Comparison of ENCODE assay signal across 2 cellular contexts in the genomic region with DNA sequence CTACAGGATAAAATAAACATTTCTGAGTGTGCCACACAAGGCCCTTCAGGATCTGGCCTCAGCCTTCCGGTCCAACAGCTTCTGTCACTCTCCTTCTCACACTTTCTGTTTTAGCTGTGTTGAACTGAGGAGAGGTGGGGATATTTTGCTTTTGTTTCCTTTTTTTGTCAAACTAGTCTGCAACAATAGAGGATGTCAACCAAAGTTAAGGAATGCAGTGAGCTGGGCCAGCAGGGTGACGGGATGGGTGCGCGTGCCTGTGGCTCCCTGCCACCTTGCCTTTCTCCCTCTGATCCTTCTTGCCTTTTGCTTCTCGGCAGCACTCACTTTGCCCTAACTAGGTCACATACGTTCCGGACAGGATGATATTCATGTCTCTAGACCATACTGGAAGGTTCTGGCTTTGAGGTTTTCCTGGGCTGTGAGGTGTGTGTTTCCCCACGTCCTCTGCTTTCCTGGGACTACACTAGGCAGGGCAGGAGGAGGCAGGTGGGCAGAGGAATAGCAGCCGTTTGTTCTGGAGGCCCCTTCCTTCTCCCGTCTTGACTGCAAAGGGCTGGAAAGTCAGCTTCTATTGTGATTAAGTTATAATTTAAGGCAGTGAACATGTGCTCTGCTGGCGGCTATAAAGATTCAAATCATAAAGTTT.
A peak's percentile ranks its signal among the peaks of the same experiment; 100 is the strongest.
TF ChIP-seq lines count a peak whose summit lies in the region.

No MANE protein-coding gene starts in this region.

TF ChIP-seq in HEK293T, 16 proteins besides CTCF, POLR2A, EP300 and RAD21:
- TF ChIP-seq, protein P1, sequence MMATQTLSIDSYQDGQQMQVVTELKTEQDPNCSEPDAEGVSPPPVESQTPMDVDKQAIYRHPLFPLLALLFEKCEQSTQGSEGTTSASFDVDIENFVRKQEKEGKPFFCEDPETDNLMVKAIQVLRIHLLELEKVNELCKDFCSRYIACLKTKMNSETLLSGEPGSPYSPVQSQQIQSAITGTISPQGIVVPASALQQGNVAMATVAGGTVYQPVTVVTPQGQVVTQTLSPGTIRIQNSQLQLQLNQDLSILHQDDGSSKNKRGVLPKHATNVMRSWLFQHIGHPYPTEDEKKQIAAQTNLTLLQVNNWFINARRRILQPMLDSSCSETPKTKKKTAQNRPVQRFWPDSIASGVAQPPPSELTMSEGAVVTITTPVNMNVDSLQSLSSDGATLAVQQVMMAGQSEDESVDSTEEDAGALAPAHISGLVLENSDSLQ (IDR thresholded peaks at IDR 0.05) = 0 out of 2 replicates have a peak, but pooled peaks have one; percentile 20
- TF ChIP-seq BHLHE40 (IDR thresholded peaks at IDR 0.05; ENCODE audit: borderline replicate concordance) = no peak

TF ChIP-seq in HepG2, 621 proteins besides CTCF, POLR2A, EP300 and RAD21 (continued from another document):
- TF ChIP-seq MYPOP (CRISPR knock-in tag; IDR thresholded peaks at IDR 0.05) = no peak
- TF ChIP-seq ZBTB3 (CRISPR knock-in tag; IDR thresholded peaks at IDR 0.05; ENCODE audit: borderline replicate concordance, low read depth) = no peak
- no peak for TF ChIP-seq SOX13 (IDR thresholded peaks at IDR 0.05)
- no peak for TF ChIP-seq SOX13 (CRISPR knock-in tag; conservative IDR thresholded peaks at IDR 0.05 in 1 of 2, IDR thresholded peaks at IDR 0.05 in 1 of 2)
- no peak for TF ChIP-seq ZNF543 (CRISPR knock-in tag; IDR thresholded peaks at IDR 0.05)
- TF ChIP-seq, protein P2, sequence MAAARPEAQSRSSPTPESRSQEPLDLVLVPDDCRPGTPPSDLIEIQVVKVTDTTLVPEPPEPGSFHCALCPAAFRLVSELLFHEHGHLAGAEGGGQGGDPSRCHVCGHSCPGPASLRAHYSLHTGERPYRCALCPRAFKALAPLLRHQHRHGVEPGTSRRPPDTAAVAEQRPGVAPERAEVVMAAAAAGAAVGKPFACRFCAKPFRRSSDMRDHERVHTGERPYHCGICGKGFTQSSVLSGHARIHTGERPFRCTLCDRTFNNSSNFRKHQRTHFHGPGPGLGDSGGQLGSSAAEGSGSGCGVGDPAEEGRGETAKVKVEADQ (CRISPR knock-in tag; IDR thresholded peaks at IDR 0.05; ENCODE audit: borderline replicate concordance) = no peak
- TF ChIP-seq ZNF740 (CRISPR knock-in tag; IDR thresholded peaks at IDR 0.05) = no peak
- no peak for TF ChIP-seq CBFB (CRISPR knock-in tag; IDR thresholded peaks at IDR 0.05)
- no peak for TF ChIP-seq MEIS2 (CRISPR knock-in tag; IDR thresholded peaks at IDR 0.05)
- no peak for TF ChIP-seq SALL1 (CRISPR knock-in tag; IDR thresholded peaks at IDR 0.05)
- TF ChIP-seq, protein P3, sequence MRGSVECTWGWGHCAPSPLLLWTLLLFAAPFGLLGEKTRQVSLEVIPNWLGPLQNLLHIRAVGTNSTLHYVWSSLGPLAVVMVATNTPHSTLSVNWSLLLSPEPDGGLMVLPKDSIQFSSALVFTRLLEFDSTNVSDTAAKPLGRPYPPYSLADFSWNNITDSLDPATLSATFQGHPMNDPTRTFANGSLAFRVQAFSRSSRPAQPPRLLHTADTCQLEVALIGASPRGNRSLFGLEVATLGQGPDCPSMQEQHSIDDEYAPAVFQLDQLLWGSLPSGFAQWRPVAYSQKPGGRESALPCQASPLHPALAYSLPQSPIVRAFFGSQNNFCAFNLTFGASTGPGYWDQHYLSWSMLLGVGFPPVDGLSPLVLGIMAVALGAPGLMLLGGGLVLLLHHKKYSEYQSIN (CRISPR knock-in tag; IDR thresholded peaks at IDR 0.05; ENCODE audit: borderline replicate concordance) = no peak
- TF ChIP-seq HNRNPL (IDR thresholded peaks at IDR 0.05; ENCODE audit: low read depth, low read length) = no peak
- no peak for TF ChIP-seq ZNF720 (CRISPR knock-in tag; IDR thresholded peaks at IDR 0.05)
- TF ChIP-seq, protein P4, sequence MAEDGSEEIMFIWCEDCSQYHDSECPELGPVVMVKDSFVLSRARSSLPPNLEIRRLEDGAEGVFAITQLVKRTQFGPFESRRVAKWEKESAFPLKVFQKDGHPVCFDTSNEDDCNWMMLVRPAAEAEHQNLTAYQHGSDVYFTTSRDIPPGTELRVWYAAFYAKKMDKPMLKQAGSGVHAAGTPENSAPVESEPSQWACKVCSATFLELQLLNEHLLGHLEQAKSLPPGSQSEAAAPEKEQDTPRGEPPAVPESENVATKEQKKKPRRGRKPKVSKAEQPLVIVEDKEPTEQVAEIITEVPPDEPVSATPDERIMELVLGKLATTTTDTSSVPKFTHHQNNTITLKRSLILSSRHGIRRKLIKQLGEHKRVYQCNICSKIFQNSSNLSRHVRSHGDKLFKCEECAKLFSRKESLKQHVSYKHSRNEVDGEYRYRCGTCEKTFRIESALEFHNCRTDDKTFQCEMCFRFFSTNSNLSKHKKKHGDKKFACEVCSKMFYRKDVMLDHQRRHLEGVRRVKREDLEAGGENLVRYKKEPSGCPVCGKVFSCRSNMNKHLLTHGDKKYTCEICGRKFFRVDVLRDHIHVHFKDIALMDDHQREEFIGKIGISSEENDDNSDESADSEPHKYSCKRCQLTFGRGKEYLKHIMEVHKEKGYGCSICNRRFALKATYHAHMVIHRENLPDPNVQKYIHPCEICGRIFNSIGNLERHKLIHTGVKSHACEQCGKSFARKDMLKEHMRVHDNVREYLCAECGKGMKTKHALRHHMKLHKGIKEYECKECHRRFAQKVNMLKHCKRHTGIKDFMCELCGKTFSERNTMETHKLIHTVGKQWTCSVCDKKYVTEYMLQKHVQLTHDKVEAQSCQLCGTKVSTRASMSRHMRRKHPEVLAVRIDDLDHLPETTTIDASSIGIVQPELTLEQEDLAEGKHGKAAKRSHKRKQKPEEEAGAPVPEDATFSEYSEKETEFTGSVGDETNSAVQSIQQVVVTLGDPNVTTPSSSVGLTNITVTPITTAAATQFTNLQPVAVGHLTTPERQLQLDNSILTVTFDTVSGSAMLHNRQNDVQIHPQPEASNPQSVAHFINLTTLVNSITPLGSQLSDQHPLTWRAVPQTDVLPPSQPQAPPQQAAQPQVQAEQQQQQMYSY (CRISPR knock-in tag; IDR thresholded peaks at IDR 0.05) = no peak
- TF ChIP-seq ZNF510 (CRISPR knock-in tag; IDR thresholded peaks at IDR 0.05; ENCODE audit: low read depth) = no peak
- no peak for TF ChIP-seq DNMT1 (CRISPR knock-in tag; IDR thresholded peaks at IDR 0.05)
- no peak for TF ChIP-seq ZFX (CRISPR knock-in tag; IDR thresholded peaks at IDR 0.05; ENCODE audit: low read depth)
